ENCODE assay signal across 8 cellular contexts in genomic region chr16:29675811-29676643, GRCh38. TPM values are rescaled to one million over a fixed set of nuclear protein-coding genes. Genes with fewer than 3 reads are reported as not detected.
DNase-seq lines count a peak whose midpoint lies in the region; ATAC-seq, FAIRE-seq and TF ChIP-seq lines count a peak whose summit lies in the region.

No MANE protein-coding gene starts in this region.

- H3K9me3 ChIP-seq in A549 (no peaks in the 10 kb centered on the region), PC-3 (ENCODE audit: low read length) (no peaks in the 10 kb centered on the region), smooth muscle cell (replicated peaks; ENCODE audit: low read depth) (no peaks in the 10 kb centered on the region)

- H2AFZ ChIP-seq in PC-3 (ENCODE audit: low read length), result no peak overlapping the region
- H2AFZ ChIP-seq in smooth muscle cell (ENCODE audit: low read depth), result peak overlapping the region; percentile 42

- CTCF ChIA-PET in A549 (lab: Yijun Ruan, JAX) (interaction anchor here (0.6 to 4.7 kb wide), 5 partner anchors 16 to 173 kb away, joined by 3 to 29 read pairs (median 7); no protein-coding TSS in a partner anchor), PC-3 (lab: Charles Lee) (interaction anchor here (0.6 to 0.7 kb wide), 2 partner anchors 27 to 509 kb away, joined by 5 to 18 read pairs; no protein-coding TSS in a partner anchor)
- CTCF ChIA-PET in activated naive CD4-positive, alpha-beta T cell treated with anti-CD3 and anti-CD28 coated beads for 36 hours (lab: Charles Lee), result interaction anchor here (0.6 to 2.4 kb wide), 4 partner anchors 10 to 109 kb away, joined by 3 to 10 read pairs (median 5); no protein-coding TSS in a partner anchor

- TF ChIP-seq RAD21 in A549 (conservative IDR thresholded peaks at IDR 0.05 in 1 of 2, IDR thresholded peaks at IDR 0.05 in 1 of 2), result no peak

- no peaks in the 10 kb centered on the region for H3F3A ChIP-seq in PC-3 (ENCODE audit: low read length, unreplicated experiment)
- H3F3A ChIP-seq in smooth muscle cell (ENCODE audit: low read depth), result no peaks in the 10 kb centered on the region

- H3K4me1 Mint-ChIP-seq in activated naive CD4-positive, alpha-beta T cell treated with anti-CD3 and anti-CD28 coated beads for 36 hours (ENCODE audit: low read depth), result peaks cover 20% of the 10 kb centered on the region

- peaks cover 10% of the 10 kb centered on the region; the same call in 1 of the 3 replicates for H3K4me1 ChIP-seq in A549
- no peaks in the 10 kb centered on the region; the same call in 1 of the 2 replicates for H3K4me1 ChIP-seq in PC-3 (ENCODE audit: insufficient read depth, low read length)
- H3K4me1 ChIP-seq in smooth muscle cell (ENCODE audit: low read depth), result peaks cover 7% of the 10 kb centered on the region

- TF ChIP-seq EP300 in A549 (IDR thresholded peaks at IDR 0.05), result no peak

- no peaks in the 10 kb centered on the region for H3K79me2 ChIP-seq in PC-3 (ENCODE audit: low read length)
- peaks cover 17% of the 10 kb centered on the region for H3K79me2 ChIP-seq in smooth muscle cell (ENCODE audit: low read depth)

- H3K27ac Mint-ChIP-seq in activated naive CD4-positive, alpha-beta T cell treated with anti-CD3 and anti-CD28 coated beads for 36 hours, result no peak overlapping the region

- peak; percentile 80 to 92 for ATAC-seq in A549
- ATAC-seq in PC-3, result peak; percentile 33; the same call in 1 of the 2 replicates

- peak; percentile 37 to 46 for DNase-seq in A549 (ENCODE audit: low read depth in 1 of 2, low spot score in 1 of 2)
- DNase-seq in GM12865 (ENCODE audit: low read depth), result peak; percentile 57
- peak; percentile 31 for DNase-seq in PC-3
- DNase-seq in epithelial cell of esophagus (ENCODE audit: low read depth), result peak; percentile 30
- no peak for DNase-seq in smooth muscle cell (lab: John Stamatoyannopoulos, UW; ENCODE audit: unreplicated experiment)
- DNase-seq in cerebellar nuclear complex (lab: John Stamatoyannopoulos, UW), result no peak
- no peak for DNase-seq in erythroblast (lab: John Stamatoyannopoulos, UW)
- DNase-seq in activated naive CD4-positive, alpha-beta T cell treated with anti-CD3 and anti-CD28 coated beads for 36 hours, result no peak

- no peaks in the 10 kb centered on the region for H3K36me3 ChIP-seq in PC-3 (ENCODE audit: low read depth, low read length)
- no peaks in the 10 kb centered on the region for H3K36me3 ChIP-seq in smooth muscle cell (ENCODE audit: low read depth)

- TF ChIP-seq POLR2A in A549 (IDR thresholded peaks at IDR 0.05; ENCODE audit: low read length) (no peak), erythroblast (IDR thresholded peaks at IDR 0.05; ENCODE audit: low read length) (no peak)

- H3K4me2 ChIP-seq in A549 (no peak overlapping the region), PC-3 (ENCODE audit: low read length) (no peak overlapping the region), smooth muscle cell (no peak overlapping the region)

- H4K20me1 ChIP-seq in PC-3 (ENCODE audit: low read length), result no peaks in the 10 kb centered on the region
- H4K20me1 ChIP-seq in smooth muscle cell (ENCODE audit: low read depth), result peaks cover 10% of the 10 kb centered on the region

- no peak for FAIRE-seq in A549 (lab: Jason Lieb, UNC)

- no TSS peak for BruUV-seq in PC-3 (replicated peaks; lab: Mats Ljungman, UMichigan)

- H3K27ac ChIP-seq in A549, result no peak overlapping the region
- H3K27ac ChIP-seq in PC-3 (ENCODE audit: low read length), result no peak overlapping the region
- H3K27ac ChIP-seq in smooth muscle cell (ENCODE audit: low read depth), result no peak overlapping the region

- intact Hi-C loops in PC-3 (cut with micrococcal nuclease), result no loop called here
- intact Hi-C loops in activated naive CD4-positive, alpha-beta T cell treated with anti-CD3 and anti-CD28 coated beads for 36 hours (cut with micrococcal nuclease), result loop anchor here (5.0 kb wide), 1 partner anchor 34 kb away; no protein-coding TSS in a partner anchor

- no peaks in the 10 kb centered on the region for H3K9me3 Mint-ChIP-seq in activated naive CD4-positive, alpha-beta T cell treated with anti-CD3 and anti-CD28 coated beads for 36 hours

- H3K4me3 ChIP-seq in A549, result no peak overlapping the region
- H3K4me3 ChIP-seq in GM12865 (ENCODE audit: low read depth, low read length), result no peak overlapping the region
- no peak overlapping the region for H3K4me3 ChIP-seq in PC-3 (ENCODE audit: low read length)
- no peak overlapping the region for H3K4me3 ChIP-seq in epithelial cell of esophagus (ENCODE audit: low read length)
- H3K4me3 ChIP-seq in smooth muscle cell, result no peak overlapping the region

- no peak overlapping the region for H3K4me3 Mint-ChIP-seq in activated naive CD4-positive, alpha-beta T cell treated with anti-CD3 and anti-CD28 coated beads for 36 hours

- H3K27me3 Mint-ChIP-seq in activated naive CD4-positive, alpha-beta T cell treated with anti-CD3 and anti-CD28 coated beads for 36 hours (ENCODE audit: low read depth), result no peaks in the 10 kb centered on the region

- H3K9ac ChIP-seq in PC-3 (ENCODE audit: low read length) (no peak overlapping the region), smooth muscle cell (ENCODE audit: low read depth) (no peak overlapping the region)

- H3K27me3 ChIP-seq in PC-3 (ENCODE audit: low read length) (no peaks in the 10 kb centered on the region), smooth muscle cell (ENCODE audit: low read depth) (no peaks in the 10 kb centered on the region)

- no peaks in the 10 kb centered on the region for H3K9me2 ChIP-seq in PC-3 (replicated peaks; ENCODE audit: low read length)

- WGBS in A549 (ENCODE audit: missing lambda C conversion rate), result 43% methylated on average over 3 of the region's 3 CpGs
- 43% methylated on average over 3 of the region's 3 CpGs for WGBS in smooth muscle cell (ENCODE audit: low lambda C conversion rate)

- POLR2A ChIA-PET in A549 (lab: Yijun Ruan, JAX) (no interaction called here), PC-3 (lab: Charles Lee; ENCODE audit: unreplicated experiment) (no interaction called here)

- TF ChIP-seq CTCF in A549 (IDR thresholded peaks at IDR 0.05) (no peak), GM12865 (IDR thresholded peaks at IDR 0.05; ENCODE audit: insufficient read depth, low read depth, low read length, missing control alignments) (no peak), PC-3 (conservative IDR thresholded peaks at IDR 0.05; ENCODE audit: low read depth, low read length) (no peak), epithelial cell of esophagus (IDR thresholded peaks at IDR 0.05; ENCODE audit: insufficient read depth, low read depth, low read length, missing control alignments) (no peak), smooth muscle cell (IDR thresholded peaks at IDR 0.05; ENCODE audit: borderline replicate concordance, insufficient read depth, poor library complexity, severe bottlenecking) (no peak)

- peaks cover 2% of the 10 kb centered on the region for H3K36me3 Mint-ChIP-seq in activated naive CD4-positive, alpha-beta T cell treated with anti-CD3 and anti-CD28 coated beads for 36 hours (ENCODE audit: low read depth)

TF ChIP-seq in A549, 52 proteins besides CTCF, POLR2A, EP300 and RAD21:
- TF ChIP-seq BCL3 (IDR thresholded peaks at IDR 0.05), result no peak
- TF ChIP-seq FOSB (CRISPR knock-in tag; IDR thresholded peaks at IDR 0.05), result no peak
- no peak for TF ChIP-seq ZNF302 (CRISPR knock-in tag; IDR thresholded peaks at IDR 0.05)
- TF ChIP-seq HMGXB4 (CRISPR knock-in tag; IDR thresholded peaks at IDR 0.05; ENCODE audit: borderline replicate concordance), result no peak
- no peak for TF ChIP-seq CHD2 (IDR thresholded peaks at IDR 0.05; ENCODE audit: low read length, partially characterized antibody)
- TF ChIP-seq ZC3H11A (IDR thresholded peaks at IDR 0.05), result no peak

RNA-seq across cellular contexts. Expression of gene QPRT, which starts 3.0 kb away (rescaled TPM):
- polyA plus RNA-seq in A549 (2011; rRNA removed), result 1.9 and 2.1 TPM in 2 replicates
- polyA plus RNA-seq in A549 (2012; cell fraction: cytosol; rRNA removed), result 0.95 and 1.7 TPM in 2 replicates
- polyA plus RNA-seq in A549 (2012; cell fraction: nucleus; rRNA removed), result 1.1 TPM in 2 replicates
- polyA plus RNA-seq in A549 (2017; fragmentation: RNase III; extraction: RNeasy Plus Mini Kit Qiagen cat#74134 plus additional on column Dnase treatment), result 1.4 to 2.2 TPM (median 1.7 TPM) in 3 replicates
- polyA minus RNA-seq in A549 (2011; rRNA and poly(A)+ RNA removed), result 1.8 and 2.1 TPM in 2 replicates
- 0.22 and 1.3 TPM in 2 replicates for total RNA-seq in PC-3 (2014; rRNA removed)
- total RNA-seq in smooth muscle cell, result 67.4 and 69.6 TPM in 2 replicates
- 152 and 196 TPM in 2 replicates for polyA plus RNA-seq in smooth muscle cell
- 1 to 10 TPM; 8.3 to 9.2 TPM for total RNA-seq in activated naive CD4-positive, alpha-beta T cell treated with anti-CD3 and anti-CD28 coated beads for 36 hours

RNA-seq across cellular contexts. Expression of gene SPN, which starts 13.0 kb away (rescaled TPM):
- not detected in 2 replicates for polyA plus RNA-seq in A549 (2011; rRNA removed)
- polyA plus RNA-seq in A549 (2012; cell fraction: cytosol; rRNA removed), result 0.01 TPM in 1 of 2 replicates, not detected in the other
- 0.02 TPM in 1 of 2 replicates, not detected in the other for polyA plus RNA-seq in A549 (2012; cell fraction: nucleus; rRNA removed)
- 0.03 TPM in 2 of 3 replicates, not detected in the other for polyA plus RNA-seq in A549 (2017; fragmentation: RNase III; extraction: RNeasy Plus Mini Kit Qiagen cat#74134 plus additional on column Dnase treatment)
- polyA minus RNA-seq in A549 (2011; rRNA and poly(A)+ RNA removed), result not detected in 2 replicates
- total RNA-seq in PC-3 (2014; rRNA removed), result not detected in 2 replicates
- not detected in 2 replicates for total RNA-seq in smooth muscle cell
- polyA plus RNA-seq in smooth muscle cell, result not detected in 2 replicates
- total RNA-seq in activated naive CD4-positive, alpha-beta T cell treated with anti-CD3 and anti-CD28 coated beads for 36 hours, result 10 to 100 TPM; 51.9 to 53.2 TPM

Comparison
In these comparisons a context has a peak if more than half of its experiments do, and no peak if none do; other contexts are left out.
1. DNase-seq: peak in A549 (2 of 2), GM12865 (single experiment), PC-3 (single experiment) and epithelial cell of esophagus (single experiment); none in smooth muscle cell (single experiment), cerebellar nuclear complex (0 of 2), erythroblast (0 of 2) and activated naive CD4-positive, alpha-beta T cell treated with anti-CD3 and anti-CD28 coated beads for 36 hours (single experiment).
2. RNA of gene SPN, which starts 13.0 kb away (total RNA-seq): 51.9 to 53.2 TPM in activated naive CD4-positive, alpha-beta T cell treated with anti-CD3 and anti-CD28 coated beads for 36 hours; not detected in PC-3 and not detected in smooth muscle cell; every median in the first group is over 10 times any median in the second.